ENCODE assay signal across 9 cellular contexts in genomic region chr18:48800877-48801727, GRCh38.
DNase-seq lines count a peak whose midpoint lies in the region; ATAC-seq, FAIRE-seq and TF ChIP-seq lines count a peak whose summit lies in the region.
"Had no signal": no experiment of that assay in that cellular context is flagged by ENCODE, and none has a peak within 500 bp of the region (broad histone marks: within the 10 kb centered on the region; RNA-seq: fewer than 3 reads in every experiment).

No MANE protein-coding gene starts in this region.

- no peak overlapping the region for H2AFZ ChIP-seq in HepG2 (ENCODE audit: low read length)

- peak overlapping the region; percentile 60 to 79 for H3K27ac ChIP-seq in liver (ENCODE audit: low read depth in 1 of 2, low read length in 2 of 2)
- H3K27ac ChIP-seq in HepG2 (ENCODE audit: extremely low read length, insufficient read depth, low read length), result no peak overlapping the region

- H4K20me1 ChIP-seq in HepG2 (ENCODE audit: insufficient read depth, low read length), result no peaks in the 10 kb centered on the region

- H3K4me1 Mint-ChIP-seq in chondrocyte (ENCODE audit: low read depth), result peaks cover 61% of the 10 kb centered on the region
- peaks cover 86% of the 10 kb centered on the region for H3K4me1 Mint-ChIP-seq in stimulated activated effector memory CD8-positive, alpha-beta T cell treated with anti-CD3 and anti-CD28 coated beads, Interleukin-12 subunit alpha, Interleukin-12 subunit beta, amount 100 ng/mL, for 72 hours

- no peaks in the 10 kb centered on the region for H3K79me2 ChIP-seq in HepG2 (ENCODE audit: insufficient read depth, low read length)

- ATAC-seq in HepG2 (no peak), HG03175 (IDR thresholded peaks at IDR 0.05; ENCODE audit: unreplicated experiment) (peak; percentile 55)
- ATAC-seq in stimulated activated effector memory CD8-positive, alpha-beta T cell treated with anti-CD3 and anti-CD28 coated beads, Interleukin-12 subunit alpha, Interleukin-12 subunit beta, amount 100 ng/mL, for 72 hours, result peak; percentile 90

- DNase-seq in HepG2 (ENCODE audit: low spot score) (no peak), chondrocyte (ENCODE audit: low spot score) (peak; percentile 46), NCI-H1694 treated with DMSO at 0.1 percent for 48 hours (lab: John Stamatoyannopoulos, UW) (no peak), RPMI8226 (no peak), NCI-H1436 (lab: John Stamatoyannopoulos, UW) (no peak)
- DNase-seq in stimulated activated effector memory CD8-positive, alpha-beta T cell treated with anti-CD3 and anti-CD28 coated beads, Interleukin-12 subunit alpha, Interleukin-12 subunit beta, amount 100 ng/mL, for 72 hours (ENCODE audit: low spot score in 2 of 2), result no peak

- H3K9me3 ChIP-seq in liver (ENCODE audit: control insufficient read depth in 4 of 4, low read length in 3 of 4) (no peaks in the 10 kb centered on the region), HepG2 (ENCODE audit: low read length) (no peaks in the 10 kb centered on the region)

- H3K9ac ChIP-seq in liver (ENCODE audit: low read depth in 1 of 2, low read length in 2 of 2) (no peak overlapping the region), HepG2 (ENCODE audit: insufficient read depth, low read depth, low read length) (no peak overlapping the region)

- H3K36me3 Mint-ChIP-seq in chondrocyte (ENCODE audit: low read depth), result peaks cover 42% of the 10 kb centered on the region
- no peaks in the 10 kb centered on the region for H3K36me3 Mint-ChIP-seq in stimulated activated effector memory CD8-positive, alpha-beta T cell treated with anti-CD3 and anti-CD28 coated beads, Interleukin-12 subunit alpha, Interleukin-12 subunit beta, amount 100 ng/mL, for 72 hours

- TF ChIP-seq RAD21 in liver (IDR thresholded peaks at IDR 0.05) (no peak), HepG2 (CRISPR knock-in tag; IDR thresholded peaks at IDR 0.05) (no peak)

- H3K4me3 ChIP-seq in liver (ENCODE audit: low read depth in 1 of 3, low read length in 3 of 3), result no peak overlapping the region
- H3K4me3 ChIP-seq in HepG2 (replicated peaks in 1 of 3; ENCODE audit: insufficient read depth in 1 of 3, low read depth in 2 of 3, low read length in 3 of 3), result no peak overlapping the region

- no peak for TF ChIP-seq POLR2A in HepG2 (IDR thresholded peaks at IDR 0.05; ENCODE audit: insufficient read depth in 1 of 2, low read depth in 2 of 2, low read length in 2 of 2)

- H3K4me2 ChIP-seq in HepG2 (ENCODE audit: low read depth, low read length), result no peak overlapping the region

- no peak overlapping the region for H3K4me3 Mint-ChIP-seq in chondrocyte (ENCODE audit: unreplicated experiment)
- peak overlapping the region; percentile 57 for H3K4me3 Mint-ChIP-seq in stimulated activated effector memory CD8-positive, alpha-beta T cell treated with anti-CD3 and anti-CD28 coated beads, Interleukin-12 subunit alpha, Interleukin-12 subunit beta, amount 100 ng/mL, for 72 hours

- peaks cover 6 to 16% (median 12%) of the 10 kb centered on the region in 4 donors for H3K4me1 ChIP-seq in liver (ENCODE audit: control insufficient read depth in 4 of 4, insufficient read depth in 4 of 4, low read length in 3 of 4)
- H3K4me1 ChIP-seq in HepG2 (ENCODE audit: insufficient read depth, low read length), result peaks cover 13% of the 10 kb centered on the region

- TF ChIP-seq EP300 in HepG2 (IDR thresholded peaks at IDR 0.05; ENCODE audit: low read depth in 2 of 2, low read length in 2 of 2), result no peak
- TF ChIP-seq EP300 in HepG2 (CRISPR knock-in tag; IDR thresholded peaks at IDR 0.05; ENCODE audit: borderline replicate concordance), result no peak

- POLR2A ChIA-PET in HepG2 (lab: Yijun Ruan, JAX), result interaction anchor here (1.1 kb wide), 1 partner anchor 21 kb away, joined by 5 read pairs; no protein-coding TSS in a partner anchor

- intact Hi-C loops in HepG2 (cut with micrococcal nuclease; ENCODE audit: unreplicated experiment), result no loop called here

- H3K36me3 ChIP-seq in liver (ENCODE audit: control insufficient read depth in 4 of 4, insufficient read depth in 3 of 4, low read depth in 1 of 4, low read length in 3 of 4), result peaks cover 2 to 16% (median 5%) of the 10 kb centered on the region in 4 donors
- peaks cover 9 to 63% of the 10 kb centered on the region in 2 experiments; a peak in 4 of 5 replicates for H3K36me3 ChIP-seq in HepG2 (replicated peaks in 1 of 2; ENCODE audit: control insufficient read depth in 1 of 2, insufficient read depth in 2 of 2, low read length in 2 of 2)

- H3K27me3 ChIP-seq in liver (ENCODE audit: control insufficient read depth in 4 of 4, insufficient read depth in 4 of 4, low read length in 3 of 4) (no peaks in the 10 kb centered on the region), HepG2 (ENCODE audit: control insufficient read depth in 1 of 2, insufficient read depth in 2 of 2, low read length in 2 of 2) (no peaks in the 10 kb centered on the region)

- in situ Hi-C loops in HepG2 (cut with HindIII; ENCODE audit: extremely low pct_ligation_motif_present, low pct_unique_long_range_greater_than_20kb), result no loop called here

- 82% methylated on average over 14 of the region's 14 CpGs for WGBS in liver
- WGBS in HepG2 (ENCODE audit: low lambda C conversion rate), result 95% methylated on average over 14 of the region's 14 CpGs

- FAIRE-seq in HepG2 (lab: Jason Lieb, UNC), result no peak
- FAIRE-seq: keratinocyte had no signal

- H3K27ac Mint-ChIP-seq in chondrocyte (ENCODE audit: unreplicated experiment), result peak overlapping the region; percentile 74
- H3K27ac Mint-ChIP-seq in stimulated activated effector memory CD8-positive, alpha-beta T cell treated with anti-CD3 and anti-CD28 coated beads, Interleukin-12 subunit alpha, Interleukin-12 subunit beta, amount 100 ng/mL, for 72 hours, result peak overlapping the region; percentile 94

- CTCF ChIA-PET in HepG2 (lab: Yijun Ruan, JAX; ENCODE audit: low intra/inter-chr PET ratio, low total read pairs), result no interaction called here

- H3K27me3 Mint-ChIP-seq in chondrocyte (ENCODE audit: low read depth), result no peaks in the 10 kb centered on the region

- no peaks in the 10 kb centered on the region for H3K9me3 Mint-ChIP-seq in chondrocyte (ENCODE audit: low read depth)
- no peaks in the 10 kb centered on the region for H3K9me3 Mint-ChIP-seq in stimulated activated effector memory CD8-positive, alpha-beta T cell treated with anti-CD3 and anti-CD28 coated beads, Interleukin-12 subunit alpha, Interleukin-12 subunit beta, amount 100 ng/mL, for 72 hours

- TF ChIP-seq CTCF in liver (IDR thresholded peaks at IDR 0.05; ENCODE audit: low read depth, low read length, missing input control) (no peak), HepG2 (CRISPR knock-in tag; IDR thresholded peaks at IDR 0.05) (no peak), chondrocyte (IDR thresholded peaks at IDR 0.05) (no peak)

- BruUV-seq in HepG2 (replicated peaks; lab: Mats Ljungman, UMichigan), result no TSS peak

TF ChIP-seq in liver, 16 proteins besides CTCF, POLR2A, EP300 and RAD21 (continues in another document):
- TF ChIP-seq, protein P1, sequence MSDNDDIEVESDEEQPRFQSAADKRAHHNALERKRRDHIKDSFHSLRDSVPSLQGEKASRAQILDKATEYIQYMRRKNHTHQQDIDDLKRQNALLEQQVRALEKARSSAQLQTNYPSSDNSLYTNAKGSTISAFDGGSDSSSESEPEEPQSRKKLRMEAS (IDR thresholded peaks at IDR 0.05), result no peak
- TF ChIP-seq SP1 (IDR thresholded peaks at IDR 0.05), result no peak
- TF ChIP-seq GABPA (IDR thresholded peaks at IDR 0.05 in 1 of 2, conservative IDR thresholded peaks at IDR 0.05 in 1 of 2), result no peak
- no peak for TF ChIP-seq HNF4G (IDR thresholded peaks at IDR 0.05)
- TF ChIP-seq YY1 (IDR thresholded peaks at IDR 0.05), result no peak
- no peak for TF ChIP-seq FOXA2 (IDR thresholded peaks at IDR 0.05)
- TF ChIP-seq RXRA (IDR thresholded peaks at IDR 0.05), result no peak
- no peak for TF ChIP-seq JUND (IDR thresholded peaks at IDR 0.05)
- no peak for TF ChIP-seq NR2F2 (IDR thresholded peaks at IDR 0.05)

TF ChIP-seq in HepG2, 621 proteins besides CTCF, POLR2A, EP300 and RAD21 (continues in another document):
- TF ChIP-seq KDM5B (CRISPR knock-in tag; IDR thresholded peaks at IDR 0.05; ENCODE audit: borderline replicate concordance), result no peak
- no peak for TF ChIP-seq ZSCAN9 (CRISPR knock-in tag; IDR thresholded peaks at IDR 0.05; ENCODE audit: borderline replicate concordance)
- no peak for TF ChIP-seq DMTF1 (CRISPR knock-in tag; IDR thresholded peaks at IDR 0.05)
- TF ChIP-seq, protein P2, sequence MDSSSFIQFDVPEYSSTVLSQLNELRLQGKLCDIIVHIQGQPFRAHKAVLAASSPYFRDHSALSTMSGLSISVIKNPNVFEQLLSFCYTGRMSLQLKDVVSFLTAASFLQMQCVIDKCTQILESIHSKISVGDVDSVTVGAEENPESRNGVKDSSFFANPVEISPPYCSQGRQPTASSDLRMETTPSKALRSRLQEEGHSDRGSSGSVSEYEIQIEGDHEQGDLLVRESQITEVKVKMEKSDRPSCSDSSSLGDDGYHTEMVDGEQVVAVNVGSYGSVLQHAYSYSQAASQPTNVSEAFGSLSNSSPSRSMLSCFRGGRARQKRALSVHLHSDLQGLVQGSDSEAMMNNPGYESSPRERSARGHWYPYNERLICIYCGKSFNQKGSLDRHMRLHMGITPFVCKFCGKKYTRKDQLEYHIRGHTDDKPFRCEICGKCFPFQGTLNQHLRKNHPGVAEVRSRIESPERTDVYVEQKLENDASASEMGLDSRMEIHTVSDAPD (CRISPR knock-in tag; IDR thresholded peaks at IDR 0.05), result no peak
- no peak for TF ChIP-seq FOXP1 (IDR thresholded peaks at IDR 0.05)
- TF ChIP-seq FOXP1 (CRISPR knock-in tag; IDR thresholded peaks at IDR 0.05), result no peak
- no peak for TF ChIP-seq ZNF83 (CRISPR knock-in tag; IDR thresholded peaks at IDR 0.05; ENCODE audit: borderline replicate concordance)
- no peak for TF ChIP-seq ZNF446 (CRISPR knock-in tag; IDR thresholded peaks at IDR 0.05)
- no peak for TF ChIP-seq ZNF891 (CRISPR knock-in tag; IDR thresholded peaks at IDR 0.05)
- TF ChIP-seq SP2 (CRISPR knock-in tag; IDR thresholded peaks at IDR 0.05), result no peak
- TF ChIP-seq ZNF34 (CRISPR knock-in tag; IDR thresholded peaks at IDR 0.05; ENCODE audit: borderline replicate concordance), result no peak
